In genomic region chr2:128308889-128309288, GRCh38 we compare ENCODE assay signal across 16 cellular contexts. TPM values are rescaled to one million over a fixed set of nuclear protein-coding genes. Genes with fewer than 3 reads are reported as not detected.
DNase-seq lines count a peak whose midpoint lies in the region; ATAC-seq and TF ChIP-seq lines count a peak whose summit lies in the region.
"Had no signal": no experiment of that assay in that cellular context is flagged by ENCODE, and none has a peak within 500 bp of the region (broad histone marks: within the 10 kb centered on the region; RNA-seq: fewer than 3 reads in every experiment).

No MANE protein-coding gene starts in this region.

- H3K27me3 ChIP-seq in layer of hippocampus (ENCODE audit: control insufficient read depth, insufficient read depth, low read length), result no peaks in the 10 kb centered on the region
- H3K27me3 ChIP-seq: colonic mucosa, ovary had no signal

- intact Hi-C loops in left ventricle myocardium superior (cut with micrococcal nuclease) (no loop called here), left cardiac atrium (cut with DNase I) (no loop called here), posterior cingulate gyrus (cut with DNase I) (loop anchor here (5.0 kb wide), 1 partner anchor 132 kb away; no protein-coding TSS in a partner anchor)

- peak overlapping the region; percentile 47 for H3K27ac ChIP-seq in layer of hippocampus (ENCODE audit: low read depth, low read length)
- H3K27ac ChIP-seq: colonic mucosa, thoracic aorta had no signal

- CTCF ChIA-PET in HEK293T (lab: Yijun Ruan, JAX), result no interaction called here

- peak; percentile 18 for DNase-seq in left ventricle myocardium superior
- no peak for DNase-seq in left cardiac atrium
- peak in 7 of 10 donors; percentile 1 to 75 (median 4) for DNase-seq in posterior cingulate gyrus
- no peak for DNase-seq in HEK293T (ENCODE audit: extremely low spot score)
- no peak for DNase-seq in NCI-H2081 (lab: John Stamatoyannopoulos, UW)
- no peak for DNase-seq in activated CD4-positive, alpha-beta T cell treated with anti-CD3 and anti-CD28 coated beads, Interleukin-2, amount 50 U/mL, for 1 hour
- DNase-seq: ACHN; activated CD4-positive, alpha-beta T cell treated with anti-CD3 and anti-CD28 coated beads for 1 hour; activated naive CD4-positive, alpha-beta T cell; kidney glomerular epithelial cell; NCI-H1436 treated with DMSO at 0.1 percent for 48 hours had no signal

- POLR2A ChIA-PET in HEK293T (lab: Yijun Ruan, JAX), result no interaction called here

- no peak for ATAC-seq in left ventricle myocardium superior
- no peak for ATAC-seq in left cardiac atrium
- ATAC-seq in GM18520 (IDR thresholded peaks at IDR 0.05; ENCODE audit: unreplicated experiment), result no peak

TF ChIP-seq in HEK293T, 16 proteins besides CTCF, POLR2A, EP300 and RAD21:
- TF ChIP-seq ARNT (IDR thresholded peaks at IDR 0.05), result no peak
- no peak for TF ChIP-seq SUZ12 (IDR thresholded peaks at IDR 0.05)
- no peak for TF ChIP-seq ELF4 (IDR thresholded peaks at IDR 0.05)
- no peak for TF ChIP-seq HDGF (IDR thresholded peaks at IDR 0.05; ENCODE audit: borderline replicate concordance)
- TF ChIP-seq SP1 (IDR thresholded peaks at IDR 0.05), result no peak
- TF ChIP-seq ZNF384 (IDR thresholded peaks at IDR 0.05), result no peak
- TF ChIP-seq FOXK2 (IDR thresholded peaks at IDR 0.05), result no peak
- TF ChIP-seq PKNOX1 (IDR thresholded peaks at IDR 0.05), result no peak
- TF ChIP-seq NFRKB (IDR thresholded peaks at IDR 0.05), result no peak
- no peak for TF ChIP-seq L3MBTL2 (conservative IDR thresholded peaks at IDR 0.05)

RNA-seq across cellular contexts. Expression of gene HS6ST1, which starts 9.8 kb away (rescaled TPM):
- total RNA-seq in left ventricle myocardium superior (35.2 TPM), left cardiac atrium (10 to 100 TPM; 14.3 to 19.3 TPM)

Comparison
In these comparisons a context has a peak if more than half of its experiments do, and no peak if none do; other contexts are left out.
1. DNase-seq: peak in left ventricle myocardium superior (single experiment) and posterior cingulate gyrus (7 of 10); none in left cardiac atrium (single experiment), HEK293T (single experiment), NCI-H2081 (0 of 2) and activated CD4-positive, alpha-beta T cell treated with anti-CD3 and anti-CD28 coated beads, Interleukin-2, amount 50 U/mL, for 1 hour (single experiment).